ENCODE assay signal across 28 cellular contexts in genomic region chr2:98416760-98417159, GRCh38.
"Had no signal": no experiment of that assay in that cellular context is flagged by ENCODE, and none has a peak within 500 bp of the region (broad histone marks: within the 10 kb centered on the region; RNA-seq: fewer than 3 reads in every experiment).

No MANE protein-coding gene starts in this region.

- H3K4me3 Mint-ChIP-seq: mesothelial cell of epicardium; natural killer cell; nephron progenitor cell; neural progenitor cell; stimulated activated effector memory CD8-positive, alpha-beta T cell treated with anti-CD3 and anti-CD28 coated beads, Interleukin-12 subunit alpha, Interleukin-12 subunit beta, amount 100 ng/mL, for 72 hours had no signal

- H3K36me3 ChIP-seq: lower lobe of right lung, neural progenitor cell, neutrophil, right atrium auricular region, right lobe of liver, spleen, stomach, thyroid gland, transverse colon, upper lobe of right lung had no signal

- H3K27ac ChIP-seq: lower lobe of right lung, neural progenitor cell, neutrophil, parathyroid adenoma, psoas muscle, right atrium auricular region, right lobe of liver, skin epidermis, spleen, stomach, testis, thyroid gland, transverse colon, upper lobe of right lung had no signal

- H3K79me2 ChIP-seq: parathyroid adenoma had no signal

- H3K9ac ChIP-seq: neural progenitor cell, parathyroid adenoma had no signal

- H2AFZ ChIP-seq: neural progenitor cell, parathyroid adenoma had no signal

- H3K4me1 ChIP-seq: lower lobe of right lung, neural progenitor cell, parathyroid adenoma, psoas muscle, right atrium auricular region, right lobe of liver, testis, thyroid gland, transverse colon, upper lobe of right lung had no signal

- H3K27me3 ChIP-seq: neural progenitor cell, neutrophil, right atrium auricular region, right lobe of liver, spleen, stomach, testis, thyroid gland, transverse colon, upper lobe of right lung had no signal

- H3K4me3 ChIP-seq: lower lobe of right lung, neural progenitor cell, psoas muscle, right atrium auricular region, right lobe of liver, skin epidermis, spleen, stomach, testis, thyroid gland, transverse colon, upper lobe of right lung had no signal

- H3K9me3 ChIP-seq: lower lobe of right lung, neutrophil, psoas muscle, right atrium auricular region, right lobe of liver, testis, thyroid gland, transverse colon, upper lobe of right lung had no signal

- H3K27ac Mint-ChIP-seq: mesothelial cell of epicardium; naive B cell; natural killer cell; nephron progenitor cell; neural progenitor cell; stimulated activated effector memory CD8-positive, alpha-beta T cell treated with anti-CD3 and anti-CD28 coated beads, Interleukin-12 subunit alpha, Interleukin-12 subunit beta, amount 100 ng/mL, for 72 hours had no signal

- H3K36me3 Mint-ChIP-seq: stimulated activated effector memory CD8-positive, alpha-beta T cell treated with anti-CD3 and anti-CD28 coated beads, Interleukin-12 subunit alpha, Interleukin-12 subunit beta, amount 100 ng/mL, for 72 hours had no signal

- H3K4me2 ChIP-seq: neural progenitor cell had no signal

- ATAC-seq: left cardiac atrium, left lobe of liver, lower lobe of right lung, natural killer cell, psoas muscle, right lobe of liver, upper lobe of right lung had no signal

- DNase-seq: hippocampal formation; kidney glomerular epithelial cell; left cardiac atrium; lower lobe of right lung; mammary epithelial cell; mesendoderm; naive B cell; natural killer cell; nephron progenitor cell; occipital lobe; psoas muscle; right lobe of liver; spleen; stimulated activated CD4-positive, alpha-beta T cell treated with anti-CD3 and anti-CD28 coated beads, Interleukin-4, amount 100 ng/mL, for 24 hours; stimulated activated naive CD4-positive, alpha-beta T cell; stomach; testis; thyroid gland; transverse colon; upper lobe of right lung had no signal
